ENCODE assay signal across 14 cellular contexts in the genomic region with DNA sequence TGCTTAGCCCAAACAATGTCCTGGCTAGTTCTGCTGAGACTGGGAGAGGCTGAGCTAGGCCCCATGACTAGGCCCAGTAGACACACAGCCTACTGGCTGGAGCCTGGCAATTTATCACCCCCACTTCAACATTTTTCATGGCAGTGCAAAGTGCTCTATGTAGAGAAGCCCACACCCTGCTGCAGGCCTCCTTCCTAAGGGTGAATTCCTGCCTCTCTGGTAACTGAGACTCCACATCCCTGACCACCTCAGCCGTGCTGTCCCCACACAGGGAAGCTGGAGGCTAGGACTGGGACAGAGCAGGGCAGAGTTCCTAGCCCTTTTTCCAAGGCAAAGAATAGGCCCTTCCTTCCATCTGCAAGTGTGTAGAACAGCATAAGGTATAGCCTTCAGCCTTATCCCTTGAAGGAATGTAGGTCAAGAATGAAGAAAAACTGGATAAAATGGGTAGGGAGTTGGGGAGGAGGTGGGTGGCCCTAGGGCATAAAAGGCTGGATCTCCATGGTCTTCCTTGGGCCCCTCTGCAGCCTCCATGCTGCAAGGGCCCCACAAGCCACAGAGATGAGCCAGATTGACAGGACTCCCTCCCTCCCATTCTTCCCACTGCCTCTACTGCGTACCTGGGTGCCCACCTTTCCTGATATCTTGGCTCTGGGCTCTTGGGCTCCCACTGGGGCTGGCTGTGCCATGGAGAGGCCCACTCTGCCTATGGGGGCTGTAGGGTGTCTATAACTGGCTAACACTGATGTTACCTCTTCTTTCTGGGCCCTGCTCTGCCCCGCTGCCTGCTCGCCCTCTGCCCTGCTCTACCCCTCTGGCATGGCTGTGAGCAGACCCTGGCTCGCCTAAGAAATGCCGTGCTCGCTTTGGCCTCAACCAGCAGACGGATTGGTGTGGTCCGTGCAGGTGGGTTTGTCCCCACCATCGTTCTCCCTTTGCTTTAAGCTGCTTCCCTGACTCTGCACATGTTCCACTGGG. TPM values are rescaled to one million over a fixed set of nuclear protein-coding genes. Genes with fewer than 3 reads are reported as not detected.
DNase-seq lines count a peak whose midpoint lies in the region; ATAC-seq and TF ChIP-seq lines count a peak whose summit lies in the region.
"Had no signal": no experiment of that assay in that cellular context is flagged by ENCODE, and none has a peak within 500 bp of the region (broad histone marks: within the 10 kb centered on the region; RNA-seq: fewer than 3 reads in every experiment).

No MANE protein-coding gene starts in this region.

- no peaks in the 10 kb centered on the region for H3K27me3 Mint-ChIP-seq in activated T-cell treated with anti-CD3 and anti-CD28 coated beads, Interleukin-2, amount 50 U/mL, for 24 hours

- 91 to 97% (median 96%) methylated on average over 10 of the region's 10 CpGs for WGBS in spleen, 5 donors

- no peak for TF ChIP-seq POLR2A in spleen (IDR thresholded peaks at IDR 0.05)

- ATAC-seq in GM21825 (IDR thresholded peaks at IDR 0.05; ENCODE audit: unreplicated experiment): no peak

- H3K27me3 ChIP-seq in WERI-Rb-1 (ENCODE audit: insufficient read depth, low read depth, severe bottlenecking) (no peaks in the 10 kb centered on the region), spleen (replicated peaks in 1 of 7) (no peaks in the 10 kb centered on the region)
- no peaks in the 10 kb centered on the region for H3K27me3 ChIP-seq in effector memory CD4-positive, alpha-beta T cell (replicated peaks; ENCODE audit: control insufficient read depth, insufficient read depth, low read length, poor library complexity, severe bottlenecking)

- H3K4me3 Mint-ChIP-seq in activated T-cell treated with anti-CD3 and anti-CD28 coated beads, Interleukin-2, amount 50 U/mL, for 24 hours: no peak overlapping the region
- H3K4me3 Mint-ChIP-seq: HFFc6 had no signal

- TF ChIP-seq CTCF in WERI-Rb-1 (IDR thresholded peaks at IDR 0.05; ENCODE audit: low read depth, low read length) (no peak), spleen (IDR thresholded peaks at IDR 0.05 in 8 of 11, conservative IDR thresholded peaks at IDR 0.05 in 3 of 11) (no peak)

- no peak for DNase-seq in activated T-cell treated with anti-CD3 and anti-CD28 coated beads, Interleukin-2, amount 50 U/mL, for 24 hours
- no peak for DNase-seq in activated T-cell treated with anti-CD3 and anti-CD28 coated beads, Interleukin-2, amount 50 U/mL, for 1 hour
- DNase-seq in WERI-Rb-1 (peak; percentile 4), spleen (peak; percentile 57), C1 segment of cervical spinal cord (lab: John Stamatoyannopoulos, UW) (no peak), AG20443 (ENCODE audit: low spot score) (no peak)
- DNase-seq in effector memory CD4-positive, alpha-beta T cell: no peak
- DNase-seq: activated CD4-positive, alpha-beta T cell treated with anti-CD3 and anti-CD28 coated beads for 48 hours; amniotic stem cell; HFFc6; NCI-H1930; NCI-H748 treated with DMSO at 0.1 percent for 48 hours had no signal

- H3K4me1 Mint-ChIP-seq in activated T-cell treated with anti-CD3 and anti-CD28 coated beads, Interleukin-2, amount 50 U/mL, for 24 hours (ENCODE audit: low read depth): peaks cover 53% of the 10 kb centered on the region

- intact Hi-C loops in spleen (cut with DNase I; ENCODE audit: low total_unique reads): loop anchor here (5.0 kb wide), 1 partner anchor 102 kb away; no protein-coding TSS in a partner anchor

- peaks cover 85% of the 10 kb centered on the region for H3K36me3 ChIP-seq in WERI-Rb-1
- H3K36me3 ChIP-seq in effector memory CD4-positive, alpha-beta T cell (ENCODE audit: control insufficient read depth, insufficient read depth, low read length): peaks cover 81% of the 10 kb centered on the region
- H3K36me3 ChIP-seq in spleen: peaks cover 0 to 100% (median 62%) of the 10 kb centered on the region in 6 donors

- H3K9me3 ChIP-seq in WERI-Rb-1 (ENCODE audit: severe bottlenecking) (no peaks in the 10 kb centered on the region), spleen (no peaks in the 10 kb centered on the region)
- H3K9me3 ChIP-seq in effector memory CD4-positive, alpha-beta T cell (ENCODE audit: control insufficient read depth, low read length): no peaks in the 10 kb centered on the region

- peaks cover 97% of the 10 kb centered on the region for H3K36me3 Mint-ChIP-seq in activated T-cell treated with anti-CD3 and anti-CD28 coated beads, Interleukin-2, amount 50 U/mL, for 24 hours (ENCODE audit: low read depth)

- peaks cover 11% of the 10 kb centered on the region for H3K4me1 ChIP-seq in effector memory CD4-positive, alpha-beta T cell (ENCODE audit: control insufficient read depth, insufficient read depth, low read length, poor library complexity, severe bottlenecking)
- H3K4me1 ChIP-seq in spleen: peaks cover 9 to 61% (median 31%) of the 10 kb centered on the region in 6 donors

- H3K27ac Mint-ChIP-seq in activated T-cell treated with anti-CD3 and anti-CD28 coated beads, Interleukin-2, amount 50 U/mL, for 24 hours: peak overlapping the region; percentile 70
- H3K27ac Mint-ChIP-seq: HFFc6 had no signal

- H3K27ac ChIP-seq in WERI-Rb-1 (no peak overlapping the region), spleen (peak overlapping the region in 1 of 8 donors; percentile 4)
- peak overlapping the region; percentile 20 for H3K27ac ChIP-seq in effector memory CD4-positive, alpha-beta T cell (ENCODE audit: insufficient read depth, low read length, poor library complexity, severe bottlenecking)

- H3K4me3 ChIP-seq in WERI-Rb-1 (ENCODE audit: low read depth, low read length) (no peak overlapping the region), spleen (no peak overlapping the region)
- H3K4me3 ChIP-seq in effector memory CD4-positive, alpha-beta T cell (ENCODE audit: insufficient read depth, low read depth, low read length, poor library complexity, severe bottlenecking): no peak overlapping the region
- H3K4me3 ChIP-seq: smooth muscle cell had no signal

- no peaks in the 10 kb centered on the region for H3K9me3 Mint-ChIP-seq in activated T-cell treated with anti-CD3 and anti-CD28 coated beads, Interleukin-2, amount 50 U/mL, for 24 hours
- H3K9me3 Mint-ChIP-seq: HFFc6 had no signal

RNA-seq across cellular contexts. Expression of gene TCF7, which starts 29.8 kb away (rescaled TPM):
- 10 to 100 TPM; 29.0 to 88.3 (median 53.7) TPM for total RNA-seq in spleen
- 10 to 100 TPM; 13.7 to 24.3 (median 18.1) TPM for polyA plus RNA-seq in spleen

RNA-seq across cellular contexts. Expression of gene SKP1, which starts 32.5 kb away (rescaled TPM):
- 100 to 1,000 TPM; 121 to 246 (median 193) TPM for total RNA-seq in spleen
- 100 to 1,000 TPM; 142 to 354 (median 228) TPM for polyA plus RNA-seq in spleen

Comparison
In these comparisons a context has a peak if more than half of its experiments do, and no peak if none do; other contexts are left out.
1. DNase-seq: peak in WERI-Rb-1 (single experiment) and spleen (single experiment); none in activated T-cell treated with anti-CD3 and anti-CD28 coated beads, Interleukin-2, amount 50 U/mL, for 24 hours (single experiment), activated T-cell treated with anti-CD3 and anti-CD28 coated beads, Interleukin-2, amount 50 U/mL, for 1 hour (single experiment), effector memory CD4-positive, alpha-beta T cell (0 of 3), C1 segment of cervical spinal cord (0 of 14) and AG20443 (single experiment).